ENCODE assay signal across 23 cellular contexts in genomic region chr9:126346031-126346430, GRCh38. TPM values are rescaled to one million over a fixed set of nuclear protein-coding genes. Genes with fewer than 3 reads are reported as not detected.
DNase-seq lines count a peak whose midpoint lies in the region; ATAC-seq and TF ChIP-seq lines count a peak whose summit lies in the region.
"Had no signal": no experiment of that assay in that cellular context is flagged by ENCODE, and none has a peak within 500 bp of the region (broad histone marks: within the 10 kb centered on the region; RNA-seq: fewer than 3 reads in every experiment).

No MANE protein-coding gene starts in this region.

- CTCF ChIA-PET in Caco-2 (lab: Charles Lee), result no interaction called here

- no peak for TF ChIP-seq CTCF in Caco-2 (IDR thresholded peaks at IDR 0.05; ENCODE audit: insufficient read depth in 1 of 2, low read depth in 1 of 2, low read length in 1 of 2, severe bottlenecking in 1 of 2, unreplicated experiment in 1 of 2)
- TF ChIP-seq CTCF in tibial artery (IDR thresholded peaks at IDR 0.05), result no peak
- TF ChIP-seq CTCF in right lobe of liver (IDR thresholded peaks at IDR 0.05), result no peak

- WGBS in right lobe of liver (ENCODE audit: insufficient coverage, low coverage, low lambda C conversion rate, missing lambda C conversion rate), result 100% methylated on average over 4 of the region's 9 CpGs

- H3K36me3 ChIP-seq in Caco-2 (ENCODE audit: control insufficient read depth, insufficient read depth, low read length), result peaks cover 1% of the 10 kb centered on the region
- peaks cover 6 to 31% (median 29%) of the 10 kb centered on the region in 3 donors for H3K36me3 ChIP-seq in tibial artery
- peaks cover 0 to 19% (median 0%) of the 10 kb centered on the region in 4 donors for H3K36me3 ChIP-seq in right lobe of liver

- no peak for TF ChIP-seq POLR2A in right lobe of liver (IDR thresholded peaks at IDR 0.05)

- POLR2A ChIA-PET in Caco-2 (lab: Charles Lee), result no interaction called here

- intact Hi-C loops in Caco-2 (cut with micrococcal nuclease; ENCODE audit: unreplicated experiment) (no loop called here), tibial artery (cut with DNase I; ENCODE audit: low total_unique reads) (no loop called here), right lobe of liver (cut with DNase I) (no loop called here)

- H3K27ac ChIP-seq in temporal lobe (ENCODE audit: low read depth, low read length) (peak overlapping the region; percentile 80), tibial artery (no peak overlapping the region), right lobe of liver (no peak overlapping the region)
- H3K27ac ChIP-seq: RWPE1 had no signal

- H3K4me3 Mint-ChIP-seq in Caco-2 (ENCODE audit: unreplicated experiment), result no peak overlapping the region
- no peak overlapping the region for H3K4me3 Mint-ChIP-seq in central memory CD8-positive, alpha-beta T cell
- H3K4me3 Mint-ChIP-seq: CD8-positive, alpha-beta T cell; GM23338 had no signal

- no peaks in the 10 kb centered on the region for H3K27me3 Mint-ChIP-seq in Caco-2 (ENCODE audit: insufficient read depth, unreplicated experiment)
- H3K27me3 Mint-ChIP-seq in central memory CD8-positive, alpha-beta T cell, result no peaks in the 10 kb centered on the region

- peaks cover 19% of the 10 kb centered on the region for H3K4me1 ChIP-seq in Caco-2
- H3K4me1 ChIP-seq in tibial artery, result peaks cover 0 to 8% (median 0%) of the 10 kb centered on the region in 4 donors
- H3K4me1 ChIP-seq in right lobe of liver, result peaks cover 0 to 10% (median 0%) of the 10 kb centered on the region in 4 donors

- no TSS peak for BruUV-seq in Caco-2 (replicated peaks; lab: Mats Ljungman, UMichigan)

- peaks cover 16% of the 10 kb centered on the region for H3K36me3 Mint-ChIP-seq in Caco-2 (ENCODE audit: insufficient read depth, unreplicated experiment)
- H3K36me3 Mint-ChIP-seq in central memory CD8-positive, alpha-beta T cell (ENCODE audit: insufficient read depth), result peaks cover 34% of the 10 kb centered on the region

- DNase-seq in Caco-2 (no peak), left lobe of liver (ENCODE audit: low spot score) (peak; percentile 37), tibial artery (no peak), right lobe of liver (no peak)
- no peak for DNase-seq in central memory CD8-positive, alpha-beta T cell (ENCODE audit: low spot score in 2 of 2)
- DNase-seq: Calu3; CD8-positive, alpha-beta T cell; DMS153; HCEC 1CT; IMR-90; NCI-H1092 treated with DMSO at 0.1 percent for 48 hours; NCI-H146; NCI-H2029; NCI-H2227 treated with DMSO at 0.1 percent for 48 hours; NCI-H510A treated with DMSO at 0.1 percent for 48 hours; NCI-H748 treated with DMSO at 0.1 percent for 48 hours; NK-92 treated with Interleukin-12 subunit alpha and Interleukin-12 subunit beta, amount 100 ng/mL, for 24 hours; SIG-M5; SK-N-SH had no signal

- H3K4me1 Mint-ChIP-seq in Caco-2 (ENCODE audit: low read depth, unreplicated experiment), result peaks cover 8% of the 10 kb centered on the region
- H3K4me1 Mint-ChIP-seq in central memory CD8-positive, alpha-beta T cell, result peaks cover 59% of the 10 kb centered on the region

- H3K27me3 ChIP-seq in Caco-2 (replicated peaks; ENCODE audit: control insufficient read depth, insufficient read depth, low read length), result no peaks in the 10 kb centered on the region
- H3K27me3 ChIP-seq in tibial artery, result no peaks in the 10 kb centered on the region
- H3K27me3 ChIP-seq in right lobe of liver, result no peaks in the 10 kb centered on the region

- no peak overlapping the region for H3K4me3 ChIP-seq in Caco-2 (ENCODE audit: low read depth, low read length)
- no peak overlapping the region for H3K4me3 ChIP-seq in tibial artery
- H3K4me3 ChIP-seq in right lobe of liver, result no peak overlapping the region
- H3K4me3 ChIP-seq: GM23338 had no signal

- H3K9me3 ChIP-seq in Caco-2 (0 out of 2 replicates have a peak, but pooled peaks cover 5% of the 10 kb centered on the region), tibial artery (peaks cover 0 to 6% (median 5%) of the 10 kb centered on the region in 3 donors), right lobe of liver (no peaks in the 10 kb centered on the region)

- H3K9me3 Mint-ChIP-seq in Caco-2 (ENCODE audit: unreplicated experiment), result peaks cover 12% of the 10 kb centered on the region
- H3K9me3 Mint-ChIP-seq in central memory CD8-positive, alpha-beta T cell, result peaks cover 4% of the 10 kb centered on the region

- H3K27ac Mint-ChIP-seq in Caco-2 (ENCODE audit: unreplicated experiment), result peak overlapping the region; percentile 24
- peak overlapping the region; percentile 11 for H3K27ac Mint-ChIP-seq in central memory CD8-positive, alpha-beta T cell (ENCODE audit: low read depth)
- H3K27ac Mint-ChIP-seq: GM23338 had no signal

- ATAC-seq in central memory CD8-positive, alpha-beta T cell (replicated peaks; ENCODE audit: extremely low read depth, poor library complexity, severe bottlenecking), result no peak
- ATAC-seq in left lobe of liver, result no peak
- ATAC-seq in GM21526 (IDR thresholded peaks at IDR 0.05; ENCODE audit: low FRiP score, unreplicated experiment), result no peak
- no peak for ATAC-seq in right lobe of liver
- ATAC-seq: CD8-positive, alpha-beta T cell; GM23338 had no signal

RNA-seq across cellular contexts. Expression of gene MVB12B, which starts 19.4 kb away (rescaled TPM):
- total RNA-seq in Caco-2 (2022), result 20.8 and 24.4 TPM in 2 replicates
- 8.8 TPM for total RNA-seq in left lobe of liver
- 29.7 TPM for total RNA-seq in temporal lobe
- 10 to 100 TPM in 2 of 6 experiments, 1 to 10 TPM in 4; 7.2 to 16.2 (median 9.1) TPM for total RNA-seq in right lobe of liver
